In genomic region chr3:197555281-197556261, GRCh38 we compare ENCODE assay signal across 8 cellular contexts. TPM values are rescaled to one million over a fixed set of nuclear protein-coding genes. Genes with fewer than 3 reads are reported as not detected.
DNase-seq lines count a peak whose midpoint lies in the region; ATAC-seq and TF ChIP-seq lines count a peak whose summit lies in the region.

A gene with protein sequence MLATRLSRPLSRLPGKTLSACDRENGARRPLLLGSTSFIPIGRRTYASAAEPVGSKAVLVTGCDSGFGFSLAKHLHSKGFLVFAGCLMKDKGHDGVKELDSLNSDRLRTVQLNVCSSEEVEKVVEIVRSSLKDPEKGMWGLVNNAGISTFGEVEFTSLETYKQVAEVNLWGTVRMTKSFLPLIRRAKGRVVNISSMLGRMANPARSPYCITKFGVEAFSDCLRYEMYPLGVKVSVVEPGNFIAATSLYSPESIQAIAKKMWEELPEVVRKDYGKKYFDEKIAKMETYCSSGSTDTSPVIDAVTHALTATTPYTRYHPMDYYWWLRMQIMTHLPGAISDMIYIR (minus strand): TSS chr3:197555968. CDS start chr3:197546443, 9,525 bp downstream.

- intact Hi-C loops in sigmoid colon (cut with DNase I), result no loop called here

- H3K4me3 Mint-ChIP-seq in activated naive CD8-positive, alpha-beta T cell treated with anti-CD3 and anti-CD28 coated beads for 36 hours, result peak within 1 kb of the TSS; percentile 87

- peaks cover 0 to 2% of the 10 kb centered on the region in 2 donors for H3K27me3 ChIP-seq in right atrium auricular region
- peaks cover 0 to 38% (median 0%) of the 10 kb centered on the region in 3 donors for H3K27me3 ChIP-seq in sigmoid colon

- TF ChIP-seq POLR2A in sigmoid colon (IDR thresholded peaks at IDR 0.05), result no peak

- no peak for TF ChIP-seq RAD21 in Ishikawa (IDR thresholded peaks at IDR 0.05; ENCODE audit: low read depth)

- peak within 1 kb of the TSS; percentile 67 to 79 for H3K4me3 ChIP-seq in right atrium auricular region
- H3K4me3 ChIP-seq in sigmoid colon, result peak within 1 kb of the TSS; percentile 65 to 84 (median 70)

- H3K36me3 Mint-ChIP-seq in activated naive CD8-positive, alpha-beta T cell treated with anti-CD3 and anti-CD28 coated beads for 36 hours, result peaks cover 21% of the 10 kb centered on the region

- H3K4me1 ChIP-seq in right atrium auricular region (peaks cover 0 to 19% of the 10 kb centered on the region in 2 donors), sigmoid colon (peaks cover 0 to 21% (median 19%) of the 10 kb centered on the region in 4 donors)

- H3K27ac ChIP-seq in right atrium auricular region (peak within 1 kb of the TSS; percentile 86 to 94), sigmoid colon (peak within 1 kb of the TSS; percentile 84 to 97 (median 94))

- H3K27ac Mint-ChIP-seq in activated naive CD8-positive, alpha-beta T cell treated with anti-CD3 and anti-CD28 coated beads for 36 hours, result peak within 1 kb of the TSS; percentile 95

- DNase-seq in COLO668 (lab: John Stamatoyannopoulos, UW; ENCODE audit: unreplicated experiment), result peak; percentile 73
- DNase-seq in activated naive CD8-positive, alpha-beta T cell treated with anti-CD3 and anti-CD28 coated beads for 36 hours, result peak; percentile 86
- DNase-seq in right atrium auricular region (ENCODE audit: low spot score), result no peak
- DNase-seq in sigmoid colon, result no peak
- no peak for DNase-seq in mesenteric fat pad (ENCODE audit: low spot score)

- no peaks in the 10 kb centered on the region for H3K9me3 Mint-ChIP-seq in activated naive CD8-positive, alpha-beta T cell treated with anti-CD3 and anti-CD28 coated beads for 36 hours

- ATAC-seq in GM21367 (IDR thresholded peaks at IDR 0.05; ENCODE audit: unreplicated experiment) (peak; percentile 7), SK-N-SH treated with all-trans-retinoic acid at 6 μM for 48 hours (peak; percentile 44)

- H3K36me3 ChIP-seq in right atrium auricular region (no peaks in the 10 kb centered on the region), sigmoid colon (no peaks in the 10 kb centered on the region)

- TF ChIP-seq EP300 in Ishikawa (IDR thresholded peaks at IDR 0.05; ENCODE audit: borderline replicate concordance), result 0 out of 2 replicates have a peak, but pooled peaks have one; percentile 11
- no peak for TF ChIP-seq EP300 in sigmoid colon (IDR thresholded peaks at IDR 0.05)

- TF ChIP-seq CTCF in right atrium auricular region (IDR thresholded peaks at IDR 0.05), result peak in 1 of 2 donors; percentile 22
- TF ChIP-seq CTCF in sigmoid colon (IDR thresholded peaks at IDR 0.05), result no peak

- peaks cover 10% of the 10 kb centered on the region for H3K4me1 Mint-ChIP-seq in activated naive CD8-positive, alpha-beta T cell treated with anti-CD3 and anti-CD28 coated beads for 36 hours

- H3K9me3 ChIP-seq in right atrium auricular region (no peaks in the 10 kb centered on the region), sigmoid colon (no peaks in the 10 kb centered on the region)

- H3K27me3 Mint-ChIP-seq in activated naive CD8-positive, alpha-beta T cell treated with anti-CD3 and anti-CD28 coated beads for 36 hours, result peaks cover 27% of the 10 kb centered on the region

- 0 to 1% methylated on average over 96 of the region's 96 CpGs for WGBS in sigmoid colon, 2 donors

TF ChIP-seq in Ishikawa, 13 proteins besides CTCF, POLR2A, EP300 and RAD21:
- TF ChIP-seq MAX (IDR thresholded peaks at IDR 0.05), result peak; percentile 75
- no peak for TF ChIP-seq YY1 (IDR thresholded peaks at IDR 0.05; ENCODE audit: low read depth)
- TF ChIP-seq ZBTB7A (IDR thresholded peaks at IDR 0.05; ENCODE audit: low read depth), result peak; percentile 98
- TF ChIP-seq TCF12 (IDR thresholded peaks at IDR 0.05; ENCODE audit: low read depth), result peak; percentile 52; the same call in 1 of the 2 replicates
- TF ChIP-seq EGR1 (IDR thresholded peaks at IDR 0.05), result peak; percentile 49; the same call in 1 of the 2 replicates

TF ChIP-seq in SK-N-SH treated with all-trans-retinoic acid at 6 μM for 48 hours, 23 proteins besides CTCF, POLR2A, EP300 and RAD21:
- TF ChIP-seq ZNF70 (CRISPR knock-in tag; IDR thresholded peaks at IDR 0.05) (no peak), ISL1 (CRISPR knock-in tag; IDR thresholded peaks at IDR 0.05) (no peak)
TF ChIP-seq in SK-N-SH treated with all-trans-retinoic acid at 6 μM for 48 hours: peak in this region for 0.

RNA-seq across cellular contexts. Expression of the gene that starts here (rescaled TPM):
- 10 to 100 TPM; 63.5 to 71.0 TPM for total RNA-seq in activated naive CD8-positive, alpha-beta T cell treated with anti-CD3 and anti-CD28 coated beads for 36 hours
- total RNA-seq in right atrium auricular region (10 to 100 TPM in 1 of 2 donors, 1 to 10 TPM in 1; 4.0 to 48.3 TPM), sigmoid colon (10 to 100 TPM in 1 of 4 donors, 1 to 10 TPM in 3; 2.3 to 16.8 (median 5.4) TPM), mesenteric fat pad (4.6 TPM)
- 100 to 1,000 TPM in 2 of 3 donors, 10 to 100 TPM in 1; 81.1 to 138 (median 102) TPM for polyA plus RNA-seq in sigmoid colon

Comparison
In these comparisons a context has a peak if more than half of its experiments do, and no peak if none do; other contexts are left out.
1. DNase-seq: peak in COLO668 (single experiment) and activated naive CD8-positive, alpha-beta T cell treated with anti-CD3 and anti-CD28 coated beads for 36 hours (single experiment); none in right atrium auricular region (single experiment), sigmoid colon (single experiment) and mesenteric fat pad (single experiment).